Comparison of ENCODE assay signal across 2 cellular contexts in genomic region chr21:31018232-31018631, GRCh38.
TF ChIP-seq lines count a peak whose summit lies in the region.

No MANE protein-coding gene starts in this region.

TF ChIP-seq in HepG2, 621 proteins besides CTCF, POLR2A, EP300 and RAD21:
- TF ChIP-seq CREB1 (IDR thresholded peaks at IDR 0.05), result peak; percentile 92
- TF ChIP-seq CREB1 (CRISPR knock-in tag; IDR thresholded peaks at IDR 0.05), result no peak
- TF ChIP-seq, protein P1, sequence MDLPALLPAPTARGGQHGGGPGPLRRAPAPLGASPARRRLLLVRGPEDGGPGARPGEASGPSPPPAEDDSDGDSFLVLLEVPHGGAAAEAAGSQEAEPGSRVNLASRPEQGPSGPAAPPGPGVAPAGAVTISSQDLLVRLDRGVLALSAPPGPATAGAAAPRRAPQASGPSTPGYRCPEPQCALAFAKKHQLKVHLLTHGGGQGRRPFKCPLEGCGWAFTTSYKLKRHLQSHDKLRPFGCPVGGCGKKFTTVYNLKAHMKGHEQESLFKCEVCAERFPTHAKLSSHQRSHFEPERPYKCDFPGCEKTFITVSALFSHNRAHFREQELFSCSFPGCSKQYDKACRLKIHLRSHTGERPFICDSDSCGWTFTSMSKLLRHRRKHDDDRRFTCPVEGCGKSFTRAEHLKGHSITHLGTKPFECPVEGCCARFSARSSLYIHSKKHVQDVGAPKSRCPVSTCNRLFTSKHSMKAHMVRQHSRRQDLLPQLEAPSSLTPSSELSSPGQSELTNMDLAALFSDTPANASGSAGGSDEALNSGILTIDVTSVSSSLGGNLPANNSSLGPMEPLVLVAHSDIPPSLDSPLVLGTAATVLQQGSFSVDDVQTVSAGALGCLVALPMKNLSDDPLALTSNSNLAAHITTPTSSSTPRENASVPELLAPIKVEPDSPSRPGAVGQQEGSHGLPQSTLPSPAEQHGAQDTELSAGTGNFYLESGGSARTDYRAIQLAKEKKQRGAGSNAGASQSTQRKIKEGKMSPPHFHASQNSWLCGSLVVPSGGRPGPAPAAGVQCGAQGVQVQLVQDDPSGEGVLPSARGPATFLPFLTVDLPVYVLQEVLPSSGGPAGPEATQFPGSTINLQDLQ (CRISPR knock-in tag; IDR thresholded peaks at IDR 0.05), result no peak
- TF ChIP-seq ATF7 (IDR thresholded peaks at IDR 0.05), result peak; percentile 99
- no peak for TF ChIP-seq ATF7 (CRISPR knock-in tag; IDR thresholded peaks at IDR 0.05)

TF ChIP-seq in GM12878, 131 proteins besides CTCF, POLR2A, EP300 and RAD21:
- TF ChIP-seq ATF7 (IDR thresholded peaks at IDR 0.05; ENCODE audit: low read depth) (peak; percentile 79), KAT2A (conservative IDR thresholded peaks at IDR 0.05; ENCODE audit: control insufficient read depth, low read depth, low read length) (no peak)
